13 cellular contexts compared by ENCODE assay signal in the genomic region with DNA sequence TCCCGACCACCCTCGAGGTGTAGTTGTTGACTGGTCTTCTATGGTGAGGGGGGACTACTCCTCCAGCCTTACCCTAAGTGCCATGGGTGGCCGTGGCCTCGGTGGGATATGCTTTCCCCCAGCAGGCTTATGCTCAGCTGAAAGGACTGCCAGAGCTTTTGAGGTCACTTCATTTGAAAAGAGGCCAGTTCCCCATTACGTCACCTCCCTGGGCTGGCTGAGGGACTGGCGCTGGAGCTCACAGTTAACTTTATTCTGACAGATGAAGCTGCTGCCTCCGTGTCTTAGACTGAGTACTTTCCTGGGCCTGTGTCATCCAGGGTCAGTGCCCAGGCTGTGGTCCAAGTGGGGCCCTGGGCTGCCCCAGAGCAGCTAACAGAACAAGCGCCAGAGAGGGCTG. TPM values are rescaled to one million over a fixed set of nuclear protein-coding genes. Genes with fewer than 3 reads are reported as not detected.
A peak's percentile ranks its signal among the peaks of the same experiment; 100 is the strongest.
DNase-seq lines count a peak whose midpoint lies in the region; ATAC-seq and TF ChIP-seq lines count a peak whose summit lies in the region.
"Had no signal": no experiment of that assay in that cellular context is flagged by ENCODE, and none has a peak within 500 bp of the region (broad histone marks: within the 10 kb centered on the region; RNA-seq: fewer than 3 reads in every experiment).

No MANE protein-coding gene starts in this region.

- peak overlapping the region; percentile 38; the same call in 1 of the 2 replicates for H3K27ac Mint-ChIP-seq in HFFc6
- H3K27ac Mint-ChIP-seq: activated CD4-positive, alpha-beta T cell treated with anti-CD3 and anti-CD28 coated beads for 36 hours; activated naive CD4-positive, alpha-beta T cell treated with anti-CD3 and anti-CD28 coated beads, Interleukin-2, amount 10 ng/mL, durations not matched to agents 7 days and 5 days had no signal

- H3K36me3 ChIP-seq in smooth muscle cell (ENCODE audit: low read depth), result no peaks in the 10 kb centered on the region
- H3K36me3 ChIP-seq: SJSA1 had no signal

- H3K4me1 ChIP-seq in smooth muscle cell (ENCODE audit: low read depth), result no peaks in the 10 kb centered on the region
- H3K4me1 ChIP-seq: SJSA1 had no signal

- no peaks in the 10 kb centered on the region for H3F3A ChIP-seq in smooth muscle cell (ENCODE audit: low read depth)

- no peak overlapping the region for H3K9ac ChIP-seq in smooth muscle cell (ENCODE audit: low read depth)

- no peak for TF ChIP-seq CTCF in HFFc6 (IDR thresholded peaks at IDR 0.05)
- TF ChIP-seq CTCF in smooth muscle cell (IDR thresholded peaks at IDR 0.05; ENCODE audit: borderline replicate concordance, insufficient read depth, poor library complexity, severe bottlenecking), result no peak

- H3K27me3 ChIP-seq in smooth muscle cell (ENCODE audit: low read depth), result no peaks in the 10 kb centered on the region

- no peak overlapping the region for H3K4me2 ChIP-seq in smooth muscle cell

- H4K20me1 ChIP-seq in smooth muscle cell (ENCODE audit: low read depth), result no peaks in the 10 kb centered on the region

- H3K4me3 ChIP-seq in smooth muscle cell, result no peak overlapping the region
- H3K4me3 ChIP-seq: SJSA1 had no signal

- no peaks in the 10 kb centered on the region for H3K9me3 ChIP-seq in smooth muscle cell (replicated peaks; ENCODE audit: low read depth)
- H3K9me3 ChIP-seq: SJSA1 had no signal

- no peak overlapping the region for H2AFZ ChIP-seq in smooth muscle cell (ENCODE audit: low read depth)

- no peak overlapping the region for H3K4me3 Mint-ChIP-seq in HFFc6
- H3K4me3 Mint-ChIP-seq: activated CD4-positive, alpha-beta T cell treated with anti-CD3 and anti-CD28 coated beads for 36 hours; activated naive CD4-positive, alpha-beta T cell treated with anti-CD3 and anti-CD28 coated beads, Interleukin-2, amount 10 ng/mL, durations not matched to agents 7 days and 5 days had no signal

- no peaks in the 10 kb centered on the region for H3K79me2 ChIP-seq in smooth muscle cell (ENCODE audit: low read depth)

- H3K36me3 Mint-ChIP-seq in HFFc6 (ENCODE audit: low read depth), result no peaks in the 10 kb centered on the region
- H3K36me3 Mint-ChIP-seq: activated naive CD4-positive, alpha-beta T cell treated with anti-CD3 and anti-CD28 coated beads, Interleukin-2, amount 10 ng/mL, durations not matched to agents 7 days and 5 days had no signal

- no peaks in the 10 kb centered on the region for H3K9me3 Mint-ChIP-seq in HFFc6
- H3K9me3 Mint-ChIP-seq: activated naive CD4-positive, alpha-beta T cell treated with anti-CD3 and anti-CD28 coated beads, Interleukin-2, amount 10 ng/mL, durations not matched to agents 7 days and 5 days had no signal

- no peak for ATAC-seq in GM18868 (IDR thresholded peaks at IDR 0.05; ENCODE audit: unreplicated experiment)
- ATAC-seq in GM21360 (IDR thresholded peaks at IDR 0.05; ENCODE audit: unreplicated experiment), result no peak
- ATAC-seq: activated CD4-positive, alpha-beta T cell treated with anti-CD3 and anti-CD28 coated beads for 36 hours had no signal

- DNase-seq in HFFc6, result peak; percentile 40
- peak; percentile 86 for DNase-seq in cerebellar cortex (ENCODE audit: low spot score)
- peak; percentile 17 for DNase-seq in kidney tubule cell (ENCODE audit: low spot score)
- DNase-seq in smooth muscle cell (lab: John Stamatoyannopoulos, UW; ENCODE audit: unreplicated experiment), result peak; percentile 7
- DNase-seq in activated T-cell treated with anti-CD3 and anti-CD28 coated beads, Interleukin-2, amount 50 U/mL, for 48 hours, result no peak
- no peak for DNase-seq in NCI-H2171 treated with DMSO at 0.1 percent for 48 hours (lab: John Stamatoyannopoulos, UW)
- DNase-seq: activated CD4-positive, alpha-beta T cell treated with anti-CD3 and anti-CD28 coated beads for 36 hours; activated naive CD4-positive, alpha-beta T cell treated with anti-CD3 and anti-CD28 coated beads, Interleukin-2, amount 10 ng/mL, durations not matched to agents 7 days and 5 days; effector CD8-positive, alpha-beta T cell had no signal

- 71% methylated on average over 8 of the region's 8 CpGs for WGBS in smooth muscle cell (ENCODE audit: low lambda C conversion rate)

- H3K27ac ChIP-seq in smooth muscle cell (ENCODE audit: low read depth), result no peak overlapping the region
- H3K27ac ChIP-seq: SJSA1 had no signal

- peaks cover 7% of the 10 kb centered on the region for H3K4me1 Mint-ChIP-seq in HFFc6 (ENCODE audit: low read depth)

- H3K27me3 Mint-ChIP-seq in HFFc6 (ENCODE audit: insufficient read depth), result peaks cover 71% of the 10 kb centered on the region
- H3K27me3 Mint-ChIP-seq: activated CD4-positive, alpha-beta T cell treated with anti-CD3 and anti-CD28 coated beads for 36 hours had no signal

RNA-seq across cellular contexts. Expression of gene PCMTD2, which starts 42.8 kb away (rescaled TPM):
- 10 to 100 TPM; 15.7 to 21.9 (median 18.1) TPM for total RNA-seq in HFFc6 (2021; fragmentation: NEBNext Ultra II Directional; extraction: Animal tissue kit (Norgen Biotek cat#: 25700))
- 45.3 and 74.9 TPM in 2 replicates for total RNA-seq in smooth muscle cell
- polyA plus RNA-seq in smooth muscle cell, result 15.4 and 18.9 TPM in 2 replicates

RNA-seq across cellular contexts. Expression of gene MYT1, which starts 48.5 kb away (rescaled TPM):
- not detected for total RNA-seq in HFFc6 (2021; fragmentation: NEBNext Ultra II Directional; extraction: Animal tissue kit (Norgen Biotek cat#: 25700))
- total RNA-seq in smooth muscle cell, result 0.09 TPM in 2 replicates
- polyA plus RNA-seq in smooth muscle cell, result 0.05 TPM in 1 of 2 replicates, not detected in the other
- total RNA-seq: omental fat pad, SJSA1 had no signal

Comparison
In these comparisons a context has a peak if more than half of its experiments do, and no peak if none do; other contexts are left out.
1. DNase-seq: peak in HFFc6 (single experiment), cerebellar cortex (single experiment), kidney tubule cell (single experiment) and smooth muscle cell (single experiment); none in activated T-cell treated with anti-CD3 and anti-CD28 coated beads, Interleukin-2, amount 50 U/mL, for 48 hours (0 of 2) and NCI-H2171 treated with DMSO at 0.1 percent for 48 hours (single experiment).